ENCODE assay signal across 29 cellular contexts in the genomic region with DNA sequence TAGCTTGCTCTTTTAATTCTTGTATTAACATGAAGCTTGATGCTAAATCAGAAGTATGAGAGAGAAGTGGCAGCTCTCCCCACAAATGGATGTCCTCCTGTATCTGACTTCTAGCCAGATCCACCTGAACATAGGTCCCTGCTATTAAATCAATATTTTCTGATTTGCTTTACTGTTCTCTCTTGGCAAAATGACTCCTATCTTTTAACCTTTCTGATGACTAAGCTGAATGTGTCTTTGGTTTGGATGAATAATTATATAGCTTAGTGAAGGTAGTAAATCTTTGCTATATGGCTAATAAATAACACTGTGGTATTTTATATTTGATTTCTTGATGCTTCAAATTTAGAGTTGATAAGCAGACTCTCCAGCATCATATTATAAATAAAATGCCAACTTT. TPM values are rescaled to one million over a fixed set of nuclear protein-coding genes. Genes with fewer than 3 reads are reported as not detected.
"Had no signal": no experiment of that assay in that cellular context is flagged by ENCODE, and none has a peak within 500 bp of the region (broad histone marks: within the 10 kb centered on the region; RNA-seq: fewer than 3 reads in every experiment).

No MANE protein-coding gene starts in this region.

- H3K9me3 ChIP-seq: adrenal gland, SJCRH30, SK-N-SH had no signal

- DNase-seq: activated CD4-positive, alpha-beta T cell treated with anti-CD3 and anti-CD28 coated beads, Interleukin-2, amount 10 ng/mL, durations not matched to agents 7 days and 5 days; activated CD4-positive, CD25-positive, alpha-beta regulatory T cell; activated CD8-positive, alpha-beta memory T cell treated with anti-CD3 and anti-CD28 coated beads, Interleukin-2, amount 50 U/mL, for 4 hours; activated CD8-positive, alpha-beta T cell treated with anti-CD3 and anti-CD28 coated beads for 36 hours; activated gamma-delta T cell treated with Interleukin-2 at 50 U/mL for 16 hours; activated naive CD4-positive, alpha-beta T cell treated with anti-CD3 and anti-CD28 coated beads, Interleukin-2, amount 10 ng/mL, durations not matched to agents 7 days and 5 days; activated naive CD8-positive, alpha-beta T cell treated with anti-CD3 and anti-CD28 coated beads, Interleukin-2, amount 10 ng/mL, durations not matched to agents 7 days and 5 days; activated T-cell treated with anti-CD3 and anti-CD28 coated beads, Interleukin-2, amount 50 U/mL, for 72 hours; adrenal gland; anterior cingulate cortex; caudate nucleus; MM.1S; NCI-H1105; NCI-H1436; NCI-H1694 treated with DMSO at 0.1 percent for 48 hours; NCI-H2081; NCI-H2171; NCI-H345; NCI-H510A; NCI-H526 treated with DMSO at 0.1 percent for 48 hours; Right ventricle myocardium superior; RPMI8226; SJCRH30; SK-N-SH; T-helper 1 cell had no signal

- H3K27me3 Mint-ChIP-seq: activated CD8-positive, alpha-beta T cell treated with anti-CD3 and anti-CD28 coated beads for 36 hours had no signal

- H3K4me3 ChIP-seq: adrenal gland, SJCRH30 had no signal

- H3K27ac Mint-ChIP-seq: activated CD4-positive, alpha-beta T cell treated with anti-CD3 and anti-CD28 coated beads, Interleukin-2, amount 10 ng/mL, durations not matched to agents 7 days and 5 days; activated CD8-positive, alpha-beta T cell treated with anti-CD3 and anti-CD28 coated beads for 36 hours; activated naive CD4-positive, alpha-beta T cell treated with anti-CD3 and anti-CD28 coated beads, Interleukin-2, amount 10 ng/mL, durations not matched to agents 7 days and 5 days; activated naive CD8-positive, alpha-beta T cell treated with anti-CD3 and anti-CD28 coated beads, Interleukin-2, amount 10 ng/mL, durations not matched to agents 7 days and 5 days; activated T-cell treated with anti-CD3 and anti-CD28 coated beads, Interleukin-2, amount 50 U/mL, for 72 hours; activated T-helper 2 cell treated with anti-CD3 and anti-CD28 coated beads, Interferon-gamma antibody, Interleukin-2, Interleukin-4, amounts not matched to agents 10 μg/mL and 5 μg/mL and 100 μg/mL, durations not matched to agents 14 hours and 24 hours and 36 hours had no signal

- H3K27ac ChIP-seq: adrenal gland, SJCRH30, VCaP had no signal

- H3K36me3 Mint-ChIP-seq: activated naive CD4-positive, alpha-beta T cell treated with anti-CD3 and anti-CD28 coated beads, Interleukin-2, amount 10 ng/mL, durations not matched to agents 7 days and 5 days; activated naive CD8-positive, alpha-beta T cell treated with anti-CD3 and anti-CD28 coated beads, Interleukin-2, amount 10 ng/mL, durations not matched to agents 7 days and 5 days had no signal

- H3K4me1 Mint-ChIP-seq: activated CD4-positive, alpha-beta T cell treated with anti-CD3 and anti-CD28 coated beads, Interleukin-2, amount 10 ng/mL, durations not matched to agents 7 days and 5 days; activated naive CD4-positive, alpha-beta T cell treated with anti-CD3 and anti-CD28 coated beads, Interleukin-2, amount 10 ng/mL, durations not matched to agents 7 days and 5 days; activated naive CD8-positive, alpha-beta T cell treated with anti-CD3 and anti-CD28 coated beads, Interleukin-2, amount 10 ng/mL, durations not matched to agents 7 days and 5 days had no signal

- H3K36me3 ChIP-seq: adrenal gland, SJCRH30 had no signal

- H3K27me3 ChIP-seq: adrenal gland, SJCRH30 had no signal

- ATAC-seq: activated CD8-positive, alpha-beta T cell treated with anti-CD3 and anti-CD28 coated beads for 36 hours; activated T-cell treated with anti-CD3 and anti-CD28 coated beads, Interleukin-2, amount 50 U/mL, for 72 hours had no signal

- H3K9me3 Mint-ChIP-seq: activated CD4-positive, alpha-beta T cell treated with anti-CD3 and anti-CD28 coated beads, Interleukin-2, amount 10 ng/mL, durations not matched to agents 7 days and 5 days; activated CD8-positive, alpha-beta T cell treated with anti-CD3 and anti-CD28 coated beads for 36 hours; activated naive CD4-positive, alpha-beta T cell treated with anti-CD3 and anti-CD28 coated beads, Interleukin-2, amount 10 ng/mL, durations not matched to agents 7 days and 5 days; activated naive CD8-positive, alpha-beta T cell treated with anti-CD3 and anti-CD28 coated beads, Interleukin-2, amount 10 ng/mL, durations not matched to agents 7 days and 5 days; activated T-cell treated with anti-CD3 and anti-CD28 coated beads, Interleukin-2, amount 50 U/mL, for 72 hours; activated T-helper 2 cell treated with anti-CD3 and anti-CD28 coated beads, Interferon-gamma antibody, Interleukin-2, Interleukin-4, amounts not matched to agents 10 μg/mL and 5 μg/mL and 100 μg/mL, durations not matched to agents 14 hours and 24 hours and 36 hours had no signal

- H3K4me3 Mint-ChIP-seq: activated CD4-positive, alpha-beta T cell treated with anti-CD3 and anti-CD28 coated beads, Interleukin-2, amount 10 ng/mL, durations not matched to agents 7 days and 5 days; activated CD8-positive, alpha-beta T cell treated with anti-CD3 and anti-CD28 coated beads for 36 hours; activated naive CD4-positive, alpha-beta T cell treated with anti-CD3 and anti-CD28 coated beads, Interleukin-2, amount 10 ng/mL, durations not matched to agents 7 days and 5 days; activated naive CD8-positive, alpha-beta T cell treated with anti-CD3 and anti-CD28 coated beads, Interleukin-2, amount 10 ng/mL, durations not matched to agents 7 days and 5 days; activated T-cell treated with anti-CD3 and anti-CD28 coated beads, Interleukin-2, amount 50 U/mL, for 72 hours had no signal

- H3K4me1 ChIP-seq: adrenal gland, SJCRH30 had no signal

RNA-seq across cellular contexts. Expression of a gene that starts 28.3 kb away (rescaled TPM):
- total RNA-seq: activated CD4-positive, alpha-beta T cell treated with anti-CD3 and anti-CD28 coated beads, Interleukin-2, amount 10 ng/mL, durations not matched to agents 7 days and 5 days; activated CD8-positive, alpha-beta T cell treated with anti-CD3 and anti-CD28 coated beads for 36 hours; activated naive CD8-positive, alpha-beta T cell treated with anti-CD3 and anti-CD28 coated beads, Interleukin-2, amount 10 ng/mL, durations not matched to agents 7 days and 5 days; activated T-cell treated with anti-CD3 and anti-CD28 coated beads, Interleukin-2, amount 50 U/mL, for 72 hours; activated T-helper 2 cell treated with anti-CD3 and anti-CD28 coated beads, Interferon-gamma antibody, Interleukin-2, Interleukin-4, amounts not matched to agents 10 μg/mL and 5 μg/mL and 100 μg/mL, durations not matched to agents 14 hours and 24 hours and 36 hours; cerebellum; Right ventricle myocardium superior; SJCRH30; T-helper 2 cell treated with Interferon-gamma antibody and Interleukin-4, amounts not matched to agents 100 ng/mL and 5 ng/mL, for 36 hours had no signal
- polyA plus RNA-seq: SK-N-SH had no signal
